ENCODE assay signal across 1 cellular context in the genomic region with DNA sequence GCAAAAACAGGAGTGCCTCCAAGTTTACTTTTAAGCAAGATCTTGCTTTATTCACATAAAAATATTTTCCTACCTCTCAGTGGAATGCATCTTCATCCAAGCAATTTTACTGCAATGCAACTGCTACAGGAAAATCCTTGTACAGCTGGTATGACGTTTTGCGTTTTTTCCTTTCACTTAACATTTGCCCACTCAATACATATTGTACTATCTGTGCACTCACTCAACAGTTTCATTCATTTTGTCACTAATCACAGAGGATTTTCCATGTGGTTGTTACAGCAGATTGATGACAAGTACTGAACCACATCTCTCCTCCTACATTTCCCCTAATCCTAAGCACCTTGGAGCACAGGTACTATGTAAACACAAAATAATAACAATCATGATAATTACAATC.
TF ChIP-seq lines count a peak whose summit lies in the region.

No MANE protein-coding gene starts in this region.

TF ChIP-seq in H1, 55 proteins besides CTCF, POLR2A, EP300 and RAD21:
- TF ChIP-seq, protein P1, sequence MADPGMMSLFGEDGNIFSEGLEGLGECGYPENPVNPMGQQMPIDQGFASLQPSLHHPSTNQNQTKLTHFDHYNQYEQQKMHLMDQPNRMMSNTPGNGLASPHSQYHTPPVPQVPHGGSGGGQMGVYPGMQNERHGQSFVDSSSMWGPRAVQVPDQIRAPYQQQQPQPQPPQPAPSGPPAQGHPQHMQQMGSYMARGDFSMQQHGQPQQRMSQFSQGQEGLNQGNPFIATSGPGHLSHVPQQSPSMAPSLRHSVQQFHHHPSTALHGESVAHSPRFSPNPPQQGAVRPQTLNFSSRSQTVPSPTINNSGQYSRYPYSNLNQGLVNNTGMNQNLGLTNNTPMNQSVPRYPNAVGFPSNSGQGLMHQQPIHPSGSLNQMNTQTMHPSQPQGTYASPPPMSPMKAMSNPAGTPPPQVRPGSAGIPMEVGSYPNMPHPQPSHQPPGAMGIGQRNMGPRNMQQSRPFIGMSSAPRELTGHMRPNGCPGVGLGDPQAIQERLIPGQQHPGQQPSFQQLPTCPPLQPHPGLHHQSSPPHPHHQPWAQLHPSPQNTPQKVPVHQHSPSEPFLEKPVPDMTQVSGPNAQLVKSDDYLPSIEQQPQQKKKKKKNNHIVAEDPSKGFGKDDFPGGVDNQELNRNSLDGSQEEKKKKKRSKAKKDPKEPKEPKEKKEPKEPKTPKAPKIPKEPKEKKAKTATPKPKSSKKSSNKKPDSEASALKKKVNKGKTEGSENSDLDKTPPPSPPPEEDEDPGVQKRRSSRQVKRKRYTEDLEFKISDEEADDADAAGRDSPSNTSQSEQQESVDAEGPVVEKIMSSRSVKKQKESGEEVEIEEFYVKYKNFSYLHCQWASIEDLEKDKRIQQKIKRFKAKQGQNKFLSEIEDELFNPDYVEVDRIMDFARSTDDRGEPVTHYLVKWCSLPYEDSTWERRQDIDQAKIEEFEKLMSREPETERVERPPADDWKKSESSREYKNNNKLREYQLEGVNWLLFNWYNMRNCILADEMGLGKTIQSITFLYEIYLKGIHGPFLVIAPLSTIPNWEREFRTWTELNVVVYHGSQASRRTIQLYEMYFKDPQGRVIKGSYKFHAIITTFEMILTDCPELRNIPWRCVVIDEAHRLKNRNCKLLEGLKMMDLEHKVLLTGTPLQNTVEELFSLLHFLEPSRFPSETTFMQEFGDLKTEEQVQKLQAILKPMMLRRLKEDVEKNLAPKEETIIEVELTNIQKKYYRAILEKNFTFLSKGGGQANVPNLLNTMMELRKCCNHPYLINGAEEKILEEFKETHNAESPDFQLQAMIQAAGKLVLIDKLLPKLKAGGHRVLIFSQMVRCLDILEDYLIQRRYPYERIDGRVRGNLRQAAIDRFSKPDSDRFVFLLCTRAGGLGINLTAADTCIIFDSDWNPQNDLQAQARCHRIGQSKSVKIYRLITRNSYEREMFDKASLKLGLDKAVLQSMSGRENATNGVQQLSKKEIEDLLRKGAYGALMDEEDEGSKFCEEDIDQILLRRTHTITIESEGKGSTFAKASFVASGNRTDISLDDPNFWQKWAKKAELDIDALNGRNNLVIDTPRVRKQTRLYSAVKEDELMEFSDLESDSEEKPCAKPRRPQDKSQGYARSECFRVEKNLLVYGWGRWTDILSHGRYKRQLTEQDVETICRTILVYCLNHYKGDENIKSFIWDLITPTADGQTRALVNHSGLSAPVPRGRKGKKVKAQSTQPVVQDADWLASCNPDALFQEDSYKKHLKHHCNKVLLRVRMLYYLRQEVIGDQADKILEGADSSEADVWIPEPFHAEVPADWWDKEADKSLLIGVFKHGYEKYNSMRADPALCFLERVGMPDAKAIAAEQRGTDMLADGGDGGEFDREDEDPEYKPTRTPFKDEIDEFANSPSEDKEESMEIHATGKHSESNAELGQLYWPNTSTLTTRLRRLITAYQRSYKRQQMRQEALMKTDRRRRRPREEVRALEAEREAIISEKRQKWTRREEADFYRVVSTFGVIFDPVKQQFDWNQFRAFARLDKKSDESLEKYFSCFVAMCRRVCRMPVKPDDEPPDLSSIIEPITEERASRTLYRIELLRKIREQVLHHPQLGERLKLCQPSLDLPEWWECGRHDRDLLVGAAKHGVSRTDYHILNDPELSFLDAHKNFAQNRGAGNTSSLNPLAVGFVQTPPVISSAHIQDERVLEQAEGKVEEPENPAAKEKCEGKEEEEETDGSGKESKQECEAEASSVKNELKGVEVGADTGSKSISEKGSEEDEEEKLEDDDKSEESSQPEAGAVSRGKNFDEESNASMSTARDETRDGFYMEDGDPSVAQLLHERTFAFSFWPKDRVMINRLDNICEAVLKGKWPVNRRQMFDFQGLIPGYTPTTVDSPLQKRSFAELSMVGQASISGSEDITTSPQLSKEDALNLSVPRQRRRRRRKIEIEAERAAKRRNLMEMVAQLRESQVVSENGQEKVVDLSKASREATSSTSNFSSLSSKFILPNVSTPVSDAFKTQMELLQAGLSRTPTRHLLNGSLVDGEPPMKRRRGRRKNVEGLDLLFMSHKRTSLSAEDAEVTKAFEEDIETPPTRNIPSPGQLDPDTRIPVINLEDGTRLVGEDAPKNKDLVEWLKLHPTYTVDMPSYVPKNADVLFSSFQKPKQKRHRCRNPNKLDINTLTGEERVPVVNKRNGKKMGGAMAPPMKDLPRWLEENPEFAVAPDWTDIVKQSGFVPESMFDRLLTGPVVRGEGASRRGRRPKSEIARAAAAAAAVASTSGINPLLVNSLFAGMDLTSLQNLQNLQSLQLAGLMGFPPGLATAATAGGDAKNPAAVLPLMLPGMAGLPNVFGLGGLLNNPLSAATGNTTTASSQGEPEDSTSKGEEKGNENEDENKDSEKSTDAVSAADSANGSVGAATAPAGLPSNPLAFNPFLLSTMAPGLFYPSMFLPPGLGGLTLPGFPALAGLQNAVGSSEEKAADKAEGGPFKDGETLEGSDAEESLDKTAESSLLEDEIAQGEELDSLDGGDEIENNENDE (IDR thresholded peaks at IDR 0.05; ENCODE audit: insufficient replicate concordance, low read length): no peak
- TF ChIP-seq SAP30 (IDR thresholded peaks at IDR 0.05; ENCODE audit: insufficient read depth, insufficient replicate concordance, low read length) (no peak), JUN (IDR thresholded peaks at IDR 0.05; ENCODE audit: low read depth, low read length) (no peak), BACH1 (IDR thresholded peaks at IDR 0.05; ENCODE audit: low read length) (no peak), TAF1 (IDR thresholded peaks at IDR 0.05; ENCODE audit: low read depth, low read length) (no peak), SP2 (IDR thresholded peaks at IDR 0.05; ENCODE audit: low read length) (no peak)
